Comparison of ENCODE assay signal across 10 cellular contexts in the genomic region with DNA sequence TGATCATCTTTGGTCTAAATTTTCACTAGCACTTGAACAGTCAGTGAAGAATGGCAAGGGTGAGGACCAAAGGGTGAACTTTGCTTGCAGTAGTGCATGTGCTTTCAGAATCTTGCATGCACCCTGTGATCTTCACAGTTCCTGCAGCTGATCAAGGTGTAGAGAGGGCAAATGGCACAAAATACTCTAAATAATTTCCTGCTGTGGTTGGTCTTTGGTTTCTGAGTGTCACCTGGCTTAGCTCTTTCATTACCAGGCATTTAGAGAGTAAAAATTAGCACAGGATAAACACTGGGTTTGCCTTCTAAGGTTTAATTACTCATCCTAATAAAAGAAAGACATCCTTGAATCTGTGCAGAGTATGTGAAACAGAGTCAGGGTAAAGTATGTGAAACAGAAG. TPM values are rescaled to one million over a fixed set of nuclear protein-coding genes. Genes with fewer than 3 reads are reported as not detected.
DNase-seq lines count a peak whose midpoint lies in the region; ATAC-seq and TF ChIP-seq lines count a peak whose summit lies in the region.
"Had no signal": no experiment of that assay in that cellular context is flagged by ENCODE, and none has a peak within 500 bp of the region (broad histone marks: within the 10 kb centered on the region; RNA-seq: fewer than 3 reads in every experiment).

No MANE protein-coding gene starts in this region.

- peaks cover 0 to 3% (median under 1%) of the 10 kb centered on the region in 3 donors for H3K36me3 Mint-ChIP-seq in immature natural killer cell

- H3K9me3 ChIP-seq in ovary: no peaks in the 10 kb centered on the region

- no peak for TF ChIP-seq EP300 in ovary (IDR thresholded peaks at IDR 0.05)

- TF ChIP-seq CTCF in GM12865 (IDR thresholded peaks at IDR 0.05; ENCODE audit: insufficient read depth, low read depth, low read length, missing control alignments) (no peak), RWPE1 (conservative IDR thresholded peaks at IDR 0.05; ENCODE audit: low read depth) (no peak), ovary (IDR thresholded peaks at IDR 0.05) (no peak)

- peaks cover 0 to 6% (median 0%) of the 10 kb centered on the region in 3 donors for H3K27me3 Mint-ChIP-seq in immature natural killer cell (ENCODE audit: low read depth in 3 of 3)

- peak overlapping the region; percentile 2 to 52 (median 38) for H3K4me3 Mint-ChIP-seq in immature natural killer cell

- H3K27ac Mint-ChIP-seq in immature natural killer cell: peak overlapping the region in 5 of 6 donors; percentile 37 to 60 (median 45)

- H3K36me3 ChIP-seq in ovary: no peaks in the 10 kb centered on the region

- no peak for TF ChIP-seq POLR2A in ovary (IDR thresholded peaks at IDR 0.05)

- peaks cover 78 to 96% of the 10 kb centered on the region in 2 donors for H3K4me1 Mint-ChIP-seq in immature natural killer cell

- no peak overlapping the region for H3K27ac ChIP-seq in RWPE1
- H3K27ac ChIP-seq in ovary: no peak overlapping the region

- POLR2A ChIA-PET in RWPE1 (lab: Yijun Ruan, JAX; ENCODE audit: low non-redundant PET): no interaction called here

- no peaks in the 10 kb centered on the region for H3K9me3 Mint-ChIP-seq in immature natural killer cell

- ATAC-seq in GM21619 (IDR thresholded peaks at IDR 0.05; ENCODE audit: unreplicated experiment) (peak; percentile 40), GM19463 (IDR thresholded peaks at IDR 0.05; ENCODE audit: unreplicated experiment) (no peak)

- peaks cover 10% of the 10 kb centered on the region for H3K4me1 ChIP-seq in ovary (ENCODE audit: insufficient read depth)

- CTCF ChIA-PET in RWPE1 (lab: Yijun Ruan, JAX): no interaction called here

- H3K27me3 ChIP-seq in ovary: no peaks in the 10 kb centered on the region

- H3K4me3 ChIP-seq in GM12865 (ENCODE audit: low read depth, low read length) (no peak overlapping the region), ovary (no peak overlapping the region)

- intact Hi-C loops in ovary (cut with DNase I): loop anchor here in 1 of 4 donors (5.0 kb wide), 1 partner anchor 397 kb away; no protein-coding TSS in a partner anchor

- DNase-seq in GM12865 (ENCODE audit: low read depth): peak; percentile 63
- DNase-seq in NCI-H748 (lab: John Stamatoyannopoulos, UW; ENCODE audit: unreplicated experiment): peak; percentile 48
- DNase-seq in immature natural killer cell: no peak
- DNase-seq in RWPE1 (ENCODE audit: low spot score): no peak
- DNase-seq in ovary: no peak
- no peak for DNase-seq in NCI-H1436 (lab: John Stamatoyannopoulos, UW)
- DNase-seq: kidney, SHP77 had no signal

RNA-seq across cellular contexts. Expression of a gene that starts 11.4 kb away (rescaled TPM):
- polyA plus RNA-seq in immature natural killer cell (10 to 100 TPM; 21.7 to 32.6 (median 22.6) TPM), ovary (10 to 100 TPM; 11.3 to 21.4 TPM)
- 100 to 1,000 TPM in 2 of 7 donors, 10 to 100 TPM in 5; 26.3 to 109 (median 48.7) TPM for total RNA-seq in ovary

Comparison
In these comparisons a context has a peak if more than half of its experiments do, and no peak if none do; other contexts are left out.
1. DNase-seq: peak in GM12865 (single experiment) and NCI-H748 (single experiment); none in immature natural killer cell (0 of 3), RWPE1 (single experiment), ovary (0 of 5) and NCI-H1436 (single experiment).